ENCODE assay signal across 18 cellular contexts in the genomic region with DNA sequence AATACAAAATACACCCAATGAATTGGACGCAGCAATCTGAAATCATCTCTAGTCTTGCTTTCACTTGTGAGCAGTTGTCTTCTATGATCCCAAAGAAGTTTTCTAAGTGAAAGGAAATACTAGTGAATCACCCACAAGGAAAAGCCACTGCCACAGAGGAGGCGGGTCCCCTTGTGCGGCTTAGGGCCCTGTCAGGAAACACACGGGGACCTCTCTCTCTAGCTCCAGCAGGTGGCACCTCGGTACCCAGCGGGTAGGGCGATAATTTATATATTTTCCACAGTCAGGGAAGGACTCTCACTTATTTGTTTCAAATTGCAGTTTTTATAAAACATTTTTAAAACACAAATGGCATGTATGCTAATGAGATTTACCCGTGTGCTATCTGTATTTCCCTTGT.
DNase-seq lines count a peak whose midpoint lies in the region; TF ChIP-seq lines count a peak whose summit lies in the region.
"Had no signal": no experiment of that assay in that cellular context is flagged by ENCODE, and none has a peak within 500 bp of the region (broad histone marks: within the 10 kb centered on the region; RNA-seq: fewer than 3 reads in every experiment).

No MANE protein-coding gene starts in this region.

- in situ Hi-C loops in ACHN (cut with HindIII; ENCODE audit: low pct_ligation_motif_present, low pct_unique_long_range_greater_than_20kb, low sequenced_read_pairs), result no loop called here

- peaks cover 3% of the 10 kb centered on the region for H3K36me3 ChIP-seq in DOHH2 (ENCODE audit: control insufficient read depth, low read length)

- no peak overlapping the region for H3K4me3 Mint-ChIP-seq in endothelial cell (ENCODE audit: unreplicated experiment)
- H3K4me3 Mint-ChIP-seq: activated CD4-positive, alpha-beta memory T cell treated with anti-CD3 and anti-CD28 coated beads for 36 hours; activated T-helper 1 cell treated with anti-CD3 and anti-CD28 coated beads, Interleukin-12 subunit alpha, Interleukin-12 subunit beta, Interleukin-2, Interleukin-4 antibody, amounts not matched to agents 30 ng/mL and 10 ng/mL and 1 ng/mL, durations not matched to agents 14 hours and 24 hours and 36 hours had no signal

- H3K27me3 ChIP-seq in DOHH2 (ENCODE audit: control insufficient read depth, low read length), result no peaks in the 10 kb centered on the region
- H3K27me3 ChIP-seq: left lung, suprapubic skin had no signal

- H3K27me3 Mint-ChIP-seq in endothelial cell (ENCODE audit: unreplicated experiment), result peaks cover 6% of the 10 kb centered on the region
- H3K27me3 Mint-ChIP-seq: activated CD4-positive, alpha-beta memory T cell treated with anti-CD3 and anti-CD28 coated beads for 36 hours had no signal

- TF ChIP-seq CTCF in DOHH2 (IDR thresholded peaks at IDR 0.05; ENCODE audit: low read depth, low read length, poor library complexity, severe bottlenecking) (peak; percentile 13), endothelial cell (IDR thresholded peaks at IDR 0.05; ENCODE audit: unreplicated experiment) (no peak)

- no peak overlapping the region for H3K4me2 ChIP-seq in DOHH2 (ENCODE audit: low read length)
- H3K4me2 ChIP-seq: PC-9 had no signal

- no peaks in the 10 kb centered on the region for H3F3A ChIP-seq in DOHH2 (ENCODE audit: control insufficient read depth, insufficient read depth)

- no peaks in the 10 kb centered on the region for H3K79me2 ChIP-seq in DOHH2 (ENCODE audit: control insufficient read depth, low read length)

- no peak overlapping the region for H3K27ac Mint-ChIP-seq in endothelial cell (ENCODE audit: unreplicated experiment)
- H3K27ac Mint-ChIP-seq: activated CD4-positive, alpha-beta memory T cell treated with anti-CD3 and anti-CD28 coated beads for 36 hours; activated T-helper 1 cell treated with anti-CD3 and anti-CD28 coated beads, Interleukin-12 subunit alpha, Interleukin-12 subunit beta, Interleukin-2, Interleukin-4 antibody, amounts not matched to agents 30 ng/mL and 10 ng/mL and 1 ng/mL, durations not matched to agents 14 hours and 24 hours and 36 hours had no signal

- H3K9me3 Mint-ChIP-seq in endothelial cell (ENCODE audit: unreplicated experiment), result no peaks in the 10 kb centered on the region
- H3K9me3 Mint-ChIP-seq: activated CD4-positive, alpha-beta memory T cell treated with anti-CD3 and anti-CD28 coated beads for 36 hours; activated T-helper 1 cell treated with anti-CD3 and anti-CD28 coated beads, Interleukin-12 subunit alpha, Interleukin-12 subunit beta, Interleukin-2, Interleukin-4 antibody, amounts not matched to agents 30 ng/mL and 10 ng/mL and 1 ng/mL, durations not matched to agents 14 hours and 24 hours and 36 hours had no signal

- H3K9me2 ChIP-seq in DOHH2 (replicated peaks; ENCODE audit: control insufficient read depth, low read length), result no peaks in the 10 kb centered on the region

- H3K36me3 Mint-ChIP-seq in endothelial cell (ENCODE audit: low read depth, unreplicated experiment), result peaks cover 4% of the 10 kb centered on the region

- H3K4me3 ChIP-seq in DOHH2 (ENCODE audit: low read length), result no peak overlapping the region
- H3K4me3 ChIP-seq: left lung, mucosa of descending colon, PC-9, suprapubic skin had no signal

- DNase-seq in ACHN (peak; percentile 3), MV-4-11 (lab: John Stamatoyannopoulos, UW) (peak; percentile 11), glomerular visceral epithelial cell (ENCODE audit: extremely low spot score) (peak; percentile 6), NCI-H1105 (lab: John Stamatoyannopoulos, UW) (no peak), NCI-H2107 treated with DMSO at 0.1 percent for 48 hours (lab: John Stamatoyannopoulos, UW; ENCODE audit: unreplicated experiment) (no peak), activated T-cell treated with anti-CD3 and anti-CD28 coated beads for 4 hours (no peak), endothelial cell (ENCODE audit: low spot score) (no peak)
- DNase-seq: activated CD4-positive, alpha-beta memory T cell treated with anti-CD3 and anti-CD28 coated beads for 36 hours; DMS79; left lung; mucosa of descending colon; NCI-H187; NCI-H510A treated with DMSO at 0.1 percent for 48 hours; PC-9; stimulated activated CD4-positive, alpha-beta T cell treated with anti-CD3 and anti-CD28 coated beads, Interleukin-2, amount 100 ng/mL, for 48 hours had no signal

- H4K20me1 ChIP-seq in DOHH2 (ENCODE audit: control insufficient read depth, insufficient read depth, low read depth, low read length), result no peaks in the 10 kb centered on the region

- no peaks in the 10 kb centered on the region for H3K4me1 ChIP-seq in DOHH2 (ENCODE audit: control insufficient read depth, low read length)
- H3K4me1 ChIP-seq: left lung, suprapubic skin had no signal

- peaks cover 24% of the 10 kb centered on the region for H3K4me1 Mint-ChIP-seq in endothelial cell (ENCODE audit: unreplicated experiment)

- no peaks in the 10 kb centered on the region for H3K9me3 ChIP-seq in DOHH2 (ENCODE audit: control insufficient read depth, insufficient read depth, low read length)
- H3K9me3 ChIP-seq: left lung, mucosa of descending colon, suprapubic skin had no signal

- H3K27ac ChIP-seq in DOHH2 (ENCODE audit: low read depth, low read length), result no peak overlapping the region
- H3K27ac ChIP-seq: left lung, PC-9, suprapubic skin had no signal

Comparison
In these comparisons a context has a peak if more than half of its experiments do, and no peak if none do; other contexts are left out.
1. DNase-seq: peak in ACHN (single experiment), MV-4-11 (single experiment) and glomerular visceral epithelial cell (single experiment); none in NCI-H1105 (single experiment), NCI-H2107 treated with DMSO at 0.1 percent for 48 hours (single experiment), activated T-cell treated with anti-CD3 and anti-CD28 coated beads for 4 hours (single experiment) and endothelial cell (single experiment).